Comparison of ENCODE assay signal across 20 cellular contexts in the genomic region with DNA sequence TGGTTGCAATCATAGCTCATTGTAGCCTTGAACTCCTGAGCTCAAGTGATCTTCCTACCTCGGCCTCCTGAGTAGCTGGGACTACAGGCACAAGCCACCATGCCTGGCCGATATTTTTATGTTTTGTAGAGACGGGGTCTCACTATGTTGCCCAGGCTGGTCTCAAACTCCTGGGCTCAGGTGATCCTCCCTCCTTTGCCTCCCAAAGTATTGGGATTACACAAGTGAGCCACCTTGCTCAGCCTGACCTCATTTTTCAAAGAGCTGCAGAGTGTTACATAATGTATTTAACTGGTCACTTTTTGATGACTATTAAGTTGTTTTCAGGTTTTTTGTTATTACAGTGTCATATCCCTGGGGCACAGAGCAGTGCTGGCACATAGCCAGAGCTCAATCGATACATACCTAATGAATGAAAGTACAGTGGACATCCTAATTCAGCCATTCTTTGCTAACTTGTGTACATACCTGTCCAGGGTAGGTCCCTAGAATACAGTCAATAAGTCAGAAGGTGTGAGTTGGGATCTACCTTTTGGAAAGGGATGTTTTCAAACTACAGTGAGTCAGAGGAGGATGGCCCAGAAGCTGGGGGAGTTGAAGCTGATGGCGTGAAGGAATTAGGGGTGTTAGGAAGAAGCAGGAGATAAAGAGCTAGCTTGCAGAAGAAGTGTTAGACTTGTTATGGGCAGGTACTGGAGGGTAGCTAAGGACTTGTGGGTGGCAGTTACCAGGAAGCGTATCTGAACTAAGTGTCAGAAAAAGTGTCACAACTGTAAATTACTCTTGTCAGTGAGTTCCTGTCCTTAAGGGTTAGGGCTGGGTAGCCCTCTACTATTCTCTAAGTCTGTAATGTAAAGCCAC. TPM values are rescaled to one million over a fixed set of nuclear protein-coding genes. Genes with fewer than 3 reads are reported as not detected.
DNase-seq lines count a peak whose midpoint lies in the region; ATAC-seq lines count a peak whose summit lies in the region.
"Had no signal": no experiment of that assay in that cellular context is flagged by ENCODE, and none has a peak within 500 bp of the region (broad histone marks: within the 10 kb centered on the region; RNA-seq: fewer than 3 reads in every experiment).

No MANE protein-coding gene starts in this region.

- H3K9me3 Mint-ChIP-seq in CD4-positive, alpha-beta memory T cell = peaks cover 2 to 13% (median 9%) of the 10 kb centered on the region in 8 donors
- H3K9me3 Mint-ChIP-seq in activated T-helper 1 cell treated with anti-CD3 and anti-CD28 coated beads, Interleukin-12 subunit alpha, Interleukin-12 subunit beta, Interleukin-2, Interleukin-4 antibody, amounts not matched to agents 30 ng/mL and 10 ng/mL and 1 ng/mL, durations not matched to agents 14 hours and 24 hours and 36 hours = peaks cover 33% of the 10 kb centered on the region

- POLR2A ChIA-PET in CD4-positive, alpha-beta memory T cell (lab: Charles Lee; ENCODE audit: partially characterized antibody) = interaction anchor here (0.6 to 1.2 kb wide), 4 partner anchors 10 to 44 kb away, joined by 3 to 5 read pairs (median 3); no protein-coding TSS in a partner anchor

- H3K4me1 ChIP-seq in CD4-positive, alpha-beta memory T cell (ENCODE audit: insufficient read depth, low read length) = peaks cover 12% of the 10 kb centered on the region
- H3K4me1 ChIP-seq: right atrium auricular region had no signal

- peaks cover 12 to 35% (median 24%) of the 10 kb centered on the region in 4 donors for H3K4me1 Mint-ChIP-seq in CD4-positive, alpha-beta memory T cell
- H3K4me1 Mint-ChIP-seq in activated T-helper 1 cell treated with anti-CD3 and anti-CD28 coated beads, Interleukin-12 subunit alpha, Interleukin-12 subunit beta, Interleukin-2, Interleukin-4 antibody, amounts not matched to agents 30 ng/mL and 10 ng/mL and 1 ng/mL, durations not matched to agents 14 hours and 24 hours and 36 hours (ENCODE audit: low read depth) = peaks cover 43% of the 10 kb centered on the region

- peaks cover 18% of the 10 kb centered on the region for H3K36me3 ChIP-seq in CD4-positive, alpha-beta memory T cell (ENCODE audit: insufficient read depth, low read length)
- H3K36me3 ChIP-seq: MG63, right atrium auricular region, WERI-Rb-1 had no signal

- CTCF ChIA-PET in CD4-positive, alpha-beta memory T cell (lab: Charles Lee; ENCODE audit: partially characterized antibody) = interaction anchor here (1.3 to 7.0 kb wide), 9 partner anchors 10 to 84 kb away, joined by 4 to 55 read pairs (median 10); a partner anchor contains a TSS

- peaks cover 0 to 7% of the 10 kb centered on the region in 2 donors for H3K9me3 ChIP-seq in CD4-positive, alpha-beta memory T cell (ENCODE audit: control insufficient read depth in 1 of 2, low read length in 2 of 2)
- H3K9me3 ChIP-seq: MG63, right atrium auricular region had no signal

- no peak overlapping the region for H3K27ac ChIP-seq in CD4-positive, alpha-beta memory T cell (ENCODE audit: low read depth, low read length)
- H3K27ac ChIP-seq: right atrium auricular region, WERI-Rb-1 had no signal

- peak overlapping the region in 6 of 7 donors; percentile 19 to 86 (median 46) for H3K27ac Mint-ChIP-seq in CD4-positive, alpha-beta memory T cell
- peak overlapping the region; percentile 59 for H3K27ac Mint-ChIP-seq in activated T-helper 1 cell treated with anti-CD3 and anti-CD28 coated beads, Interleukin-12 subunit alpha, Interleukin-12 subunit beta, Interleukin-2, Interleukin-4 antibody, amounts not matched to agents 30 ng/mL and 10 ng/mL and 1 ng/mL, durations not matched to agents 14 hours and 24 hours and 36 hours
- H3K27ac Mint-ChIP-seq: activated naive CD4-positive, alpha-beta T cell treated with anti-CD3 and anti-CD28 coated beads, Interleukin-2, amount 10 ng/mL, durations not matched to agents 7 days and 5 days; brain had no signal

- H3K4me3 Mint-ChIP-seq in CD4-positive, alpha-beta memory T cell = peak overlapping the region in 3 of 8 donors; percentile 8 to 23 (median 13)
- H3K4me3 Mint-ChIP-seq in activated T-helper 1 cell treated with anti-CD3 and anti-CD28 coated beads, Interleukin-12 subunit alpha, Interleukin-12 subunit beta, Interleukin-2, Interleukin-4 antibody, amounts not matched to agents 30 ng/mL and 10 ng/mL and 1 ng/mL, durations not matched to agents 14 hours and 24 hours and 36 hours = no peak overlapping the region
- H3K4me3 Mint-ChIP-seq: activated naive CD4-positive, alpha-beta T cell treated with anti-CD3 and anti-CD28 coated beads, Interleukin-2, amount 10 ng/mL, durations not matched to agents 7 days and 5 days; brain had no signal

- DNase-seq in CD4-positive, alpha-beta memory T cell = no peak
- peak; percentile 25 for DNase-seq in GDM1 (lab: John Stamatoyannopoulos, UW)
- no peak for DNase-seq in activated T-helper 1 cell treated with anti-CD3 and anti-CD28 coated beads, Interleukin-12 subunit alpha, Interleukin-12 subunit beta, Interleukin-2, Interleukin-4 antibody, amounts not matched to agents 30 ng/mL and 10 ng/mL and 1 ng/mL, durations not matched to agents 14 hours and 24 hours and 36 hours (ENCODE audit: low spot score)
- DNase-seq in mucosa of gallbladder (ENCODE audit: low spot score) = peak; percentile 79
- no peak for DNase-seq in NCI-H1048 (lab: John Stamatoyannopoulos, UW)
- no peak for DNase-seq in AML-193 (lab: John Stamatoyannopoulos, UW)
- DNase-seq: activated naive CD4-positive, alpha-beta T cell treated with anti-CD3 and anti-CD28 coated beads, Interleukin-2, amount 10 ng/mL, durations not matched to agents 7 days and 5 days; HCEC 1CT; MG63; NCI-H2081; NCI-H524 treated with DMSO at 0.1 percent for 48 hours; WERI-Rb-1 had no signal

- no peak overlapping the region for H3K4me3 ChIP-seq in CD4-positive, alpha-beta memory T cell (ENCODE audit: low read length in 2 of 2)
- H3K4me3 ChIP-seq: MG63, right atrium auricular region had no signal

- no peaks in the 10 kb centered on the region for H3K27me3 ChIP-seq in CD4-positive, alpha-beta memory T cell (ENCODE audit: insufficient read depth, low read length)
- H3K27me3 ChIP-seq: MG63, right atrium auricular region had no signal

- no peak for ATAC-seq in GM21381 (IDR thresholded peaks at IDR 0.05; ENCODE audit: unreplicated experiment)

- peaks cover 40 to 50% of the 10 kb centered on the region in 2 donors for H3K36me3 Mint-ChIP-seq in CD4-positive, alpha-beta memory T cell
- peaks cover 48% of the 10 kb centered on the region for H3K36me3 Mint-ChIP-seq in activated T-helper 1 cell treated with anti-CD3 and anti-CD28 coated beads, Interleukin-12 subunit alpha, Interleukin-12 subunit beta, Interleukin-2, Interleukin-4 antibody, amounts not matched to agents 30 ng/mL and 10 ng/mL and 1 ng/mL, durations not matched to agents 14 hours and 24 hours and 36 hours (ENCODE audit: low read depth)
- H3K36me3 Mint-ChIP-seq: brain had no signal

- intact Hi-C loops in CD4-positive, alpha-beta memory T cell (cut with micrococcal nuclease) = no loop called here
- intact Hi-C loops in activated T-helper 1 cell treated with anti-CD3 and anti-CD28 coated beads, Interleukin-12 subunit alpha, Interleukin-12 subunit beta, Interleukin-2, Interleukin-4 antibody, amounts not matched to agents 30 ng/mL and 10 ng/mL and 1 ng/mL, durations not matched to agents 14 hours and 24 hours and 36 hours (cut with micrococcal nuclease) = no loop called here

- no peaks in the 10 kb centered on the region for H3K27me3 Mint-ChIP-seq in CD4-positive, alpha-beta memory T cell
- no peaks in the 10 kb centered on the region for H3K27me3 Mint-ChIP-seq in activated T-helper 1 cell treated with anti-CD3 and anti-CD28 coated beads, Interleukin-12 subunit alpha, Interleukin-12 subunit beta, Interleukin-2, Interleukin-4 antibody, amounts not matched to agents 30 ng/mL and 10 ng/mL and 1 ng/mL, durations not matched to agents 14 hours and 24 hours and 36 hours (ENCODE audit: insufficient read depth)
- H3K27me3 Mint-ChIP-seq: activated naive CD4-positive, alpha-beta T cell treated with anti-CD3 and anti-CD28 coated beads, Interleukin-2, amount 10 ng/mL, durations not matched to agents 7 days and 5 days had no signal

RNA-seq across cellular contexts. Expression of a gene that starts 20.1 kb away (rescaled TPM):
- 100 to 1,000 TPM; 294 to 299 TPM for total RNA-seq in CD4-positive, alpha-beta memory T cell
- 100 to 1,000 TPM; 206 to 255 TPM for polyA plus RNA-seq in CD4-positive, alpha-beta memory T cell
- total RNA-seq in activated T-helper 1 cell treated with anti-CD3 and anti-CD28 coated beads, Interleukin-12 subunit alpha, Interleukin-12 subunit beta, Interleukin-2, Interleukin-4 antibody, amounts not matched to agents 30 ng/mL and 10 ng/mL and 1 ng/mL, durations not matched to agents 14 hours and 24 hours and 36 hours = 219 and 223 TPM in 2 replicates
- 38.5 TPM for total RNA-seq in mucosa of gallbladder

RNA-seq across cellular contexts. Expression of a gene that starts 28.4 kb away (rescaled TPM):
- total RNA-seq in CD4-positive, alpha-beta memory T cell = 10 to 100 TPM in 1 of 2 experiments, 1 to 10 TPM in 1; 9.8 to 10.9 TPM
- polyA plus RNA-seq in CD4-positive, alpha-beta memory T cell = 1 to 10 TPM; 2.2 to 3.7 TPM
- 6.7 and 7.3 TPM in 2 replicates for total RNA-seq in activated T-helper 1 cell treated with anti-CD3 and anti-CD28 coated beads, Interleukin-12 subunit alpha, Interleukin-12 subunit beta, Interleukin-2, Interleukin-4 antibody, amounts not matched to agents 30 ng/mL and 10 ng/mL and 1 ng/mL, durations not matched to agents 14 hours and 24 hours and 36 hours
- total RNA-seq in mucosa of gallbladder = 1.5 TPM
- polyA plus RNA-seq: BJ, fibroblast of lung had no signal

RNA-seq across cellular contexts. Expression of a gene that starts 40.7 kb away (rescaled TPM):
- 10 to 100 TPM; 88.9 to 90.1 TPM for total RNA-seq in CD4-positive, alpha-beta memory T cell
- 100 to 1,000 TPM in 1 of 2 donors, 10 to 100 TPM in 1; 62.5 to 106 TPM for polyA plus RNA-seq in CD4-positive, alpha-beta memory T cell
- total RNA-seq in activated T-helper 1 cell treated with anti-CD3 and anti-CD28 coated beads, Interleukin-12 subunit alpha, Interleukin-12 subunit beta, Interleukin-2, Interleukin-4 antibody, amounts not matched to agents 30 ng/mL and 10 ng/mL and 1 ng/mL, durations not matched to agents 14 hours and 24 hours and 36 hours = 34.3 TPM in 2 replicates
- total RNA-seq in mucosa of gallbladder = 4.2 TPM
- total RNA-seq: fibroblast of lung, RPMI7951, temporal lobe had no signal
- polyA plus RNA-seq: BJ, fibroblast of lung, keratinocyte had no signal

Comparison
In these comparisons a context has a peak if more than half of its experiments do, and no peak if none do; other contexts are left out.
1. DNase-seq: peak in GDM1 (single experiment) and mucosa of gallbladder (single experiment); none in CD4-positive, alpha-beta memory T cell (0 of 5), activated T-helper 1 cell treated with anti-CD3 and anti-CD28 coated beads, Interleukin-12 subunit alpha, Interleukin-12 subunit beta, Interleukin-2, Interleukin-4 antibody, amounts not matched to agents 30 ng/mL and 10 ng/mL and 1 ng/mL, durations not matched to agents 14 hours and 24 hours and 36 hours (single experiment), NCI-H1048 (single experiment) and AML-193 (0 of 2).